Comparison of ENCODE assay signal across 9 cellular contexts in the genomic region with DNA sequence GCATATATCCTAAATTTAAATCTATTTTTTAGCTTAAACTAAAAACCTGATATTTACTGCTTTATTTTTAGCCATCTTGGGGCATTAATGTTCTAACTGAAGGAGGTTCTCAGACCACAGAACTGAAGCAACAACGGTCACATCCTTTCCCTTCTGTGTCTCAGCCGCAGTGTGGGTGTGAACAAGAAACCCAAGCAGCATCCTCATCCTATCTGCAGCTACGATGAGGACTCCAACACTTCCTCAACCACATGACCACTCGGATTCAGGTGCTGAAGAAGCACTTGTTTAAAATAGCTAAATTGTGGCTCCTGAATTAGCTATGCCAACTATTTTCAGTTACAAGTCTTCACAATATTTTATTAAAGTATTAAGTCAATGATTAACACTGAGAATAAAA. TPM values are rescaled to one million over a fixed set of nuclear protein-coding genes. Genes with fewer than 3 reads are reported as not detected.
DNase-seq lines count a peak whose midpoint lies in the region; ATAC-seq, FAIRE-seq and TF ChIP-seq lines count a peak whose summit lies in the region.
"Had no signal": no experiment of that assay in that cellular context is flagged by ENCODE, and none has a peak within 500 bp of the region (broad histone marks: within the 10 kb centered on the region; RNA-seq: fewer than 3 reads in every experiment).

No MANE protein-coding gene starts in this region.

- H2AFZ ChIP-seq in GM23338, result no peak overlapping the region

- TF ChIP-seq CTCF in GM23338 (conservative IDR thresholded peaks at IDR 0.05; ENCODE audit: low read depth in 2 of 2), result no peak

- H3K4me3 Mint-ChIP-seq in GM23338, result no peak overlapping the region
- H3K4me3 Mint-ChIP-seq: nephron had no signal

- peaks cover 14% of the 10 kb centered on the region for H3K27me3 ChIP-seq in GM23338 (ENCODE audit: insufficient read depth)

- peak; percentile 79 for ATAC-seq in GM21737 (IDR thresholded peaks at IDR 0.05; ENCODE audit: unreplicated experiment)
- no peak for ATAC-seq in GM23338

- H3K36me3 Mint-ChIP-seq in GM23338 (ENCODE audit: low read depth), result peaks cover 10% of the 10 kb centered on the region

- peaks cover 14% of the 10 kb centered on the region for H3K4me1 ChIP-seq in GM23338 (ENCODE audit: insufficient read depth)

- H3K27ac ChIP-seq in GM23338 (ENCODE audit: low read depth), result no peak overlapping the region

- peaks cover 34% of the 10 kb centered on the region for H3K4me1 Mint-ChIP-seq in GM23338

- H3K4me2 ChIP-seq in GM23338, result no peak overlapping the region

- FAIRE-seq in GM12891 (lab: Jason Lieb, UNC), result peak; percentile 77

- DNase-seq in GM12891 (ENCODE audit: insufficient read length, low spot score), result peak; percentile 42
- peak; percentile 96 to 98 for DNase-seq in Kasumi-1 (lab: John Stamatoyannopoulos, UW)
- DNase-seq in activated T-helper 1 cell treated with Interleukin-2 at 50 U/mL for 16 hours (ENCODE audit: low read depth), result peak; percentile 34
- DNase-seq in stimulated activated CD8-positive, alpha-beta memory T cell treated with anti-CD3 and anti-CD28 coated beads, Interleukin-12 subunit alpha, Interleukin-12 subunit beta, amount 100 ng/mL, for 1 hour (ENCODE audit: low read depth), result peak; percentile 46
- no peak for DNase-seq in HuH-7.5 (ENCODE audit: low spot score)
- no peak for DNase-seq in C1 segment of cervical spinal cord (lab: John Stamatoyannopoulos, UW)
- DNase-seq in GM23338 (ENCODE audit: low spot score), result no peak

- H3F3A ChIP-seq in GM23338 (replicated peaks; ENCODE audit: low read depth), result peaks cover 5% of the 10 kb centered on the region; the same call in 1 of the 2 replicates

- H3K4me3 ChIP-seq in GM23338, result no peak overlapping the region

- no peaks in the 10 kb centered on the region for H3K36me3 ChIP-seq in GM23338 (ENCODE audit: insufficient read depth)

- H3K79me2 ChIP-seq in GM23338 (replicated peaks; ENCODE audit: insufficient read depth), result peaks cover 89% of the 10 kb centered on the region

- no peaks in the 10 kb centered on the region; the same call in 2 of the 3 replicates for H3K9me3 Mint-ChIP-seq in GM23338
- H3K9me3 Mint-ChIP-seq: nephron had no signal

- H4K20me1 ChIP-seq in GM23338 (replicated peaks; ENCODE audit: insufficient read depth), result peaks cover 28% of the 10 kb centered on the region

- H3K27me3 Mint-ChIP-seq in GM23338 (ENCODE audit: insufficient read depth, low read depth, poor library complexity), result peaks cover 9% of the 10 kb centered on the region

- peak; percentile 47; the same call in 1 of the 2 replicates for TF ChIP-seq POLR2A in GM12891 (IDR thresholded peaks at IDR 0.05; ENCODE audit: low read depth, low read length)

- H3K27ac Mint-ChIP-seq in GM23338, result no peak overlapping the region
- H3K27ac Mint-ChIP-seq: nephron had no signal

- no peaks in the 10 kb centered on the region for H3K9me2 ChIP-seq in GM23338 (ENCODE audit: insufficient read depth)

TF ChIP-seq in GM12891, 5 proteins besides CTCF, POLR2A, EP300 and RAD21:
- TF ChIP-seq SPI1 (IDR thresholded peaks at IDR 0.05; ENCODE audit: low read depth, low read length) (peak; percentile 48), TAF1 (IDR thresholded peaks at IDR 0.05; ENCODE audit: low read depth, low read length) (no peak), POU2F2 (IDR thresholded peaks at IDR 0.05; ENCODE audit: low read depth, low read length) (no peak), POLR2AphosphoS5 (IDR thresholded peaks at IDR 0.05; ENCODE audit: low read depth, low read length) (0 out of 2 replicates have a peak, but pooled peaks have one; percentile 27)

TF ChIP-seq in GM23338, 12 proteins besides CTCF, POLR2A, EP300 and RAD21 (continues in another document):
- TF ChIP-seq ETS1 (IDR thresholded peaks at IDR 0.05) (no peak), REST (IDR thresholded peaks at IDR 0.05; ENCODE audit: unreplicated experiment) (no peak)

RNA-seq across cellular contexts. Expression of gene ESYT2, which starts 5.3 kb away (rescaled TPM):
- 15.4 TPM for polyA plus RNA-seq in GM12891 (2012; ENCODE audit: low read depth, missing spikeins)
- 50.3 and 52.7 TPM in 2 replicates for total RNA-seq in GM23338 (2014; rRNA removed; shearing (Covaris generic))
- polyA plus RNA-seq in GM23338 (2016; fragmentation: Nextera tagmentation; extraction: Ambion mirVana), result 9.6 TPM in 2 replicates

RNA-seq across cellular contexts. Expression of gene DYNC2I1, which starts 32.3 kb away (rescaled TPM):
- 7.6 TPM for polyA plus RNA-seq in GM12891 (2012; ENCODE audit: low read depth, missing spikeins)
- total RNA-seq in GM23338 (2014; rRNA removed; shearing (Covaris generic)), result 8.3 and 9.0 TPM in 2 replicates
- 54.4 and 60.9 TPM in 2 replicates for polyA plus RNA-seq in GM23338 (2016; fragmentation: Nextera tagmentation; extraction: Ambion mirVana)

Comparison
In these comparisons a context has a peak if more than half of its experiments do, and no peak if none do; other contexts are left out.
1. DNase-seq: peak in GM12891 (single experiment), Kasumi-1 (2 of 2), activated T-helper 1 cell treated with Interleukin-2 at 50 U/mL for 16 hours (single experiment) and stimulated activated CD8-positive, alpha-beta memory T cell treated with anti-CD3 and anti-CD28 coated beads, Interleukin-12 subunit alpha, Interleukin-12 subunit beta, amount 100 ng/mL, for 1 hour (single experiment); none in HuH-7.5 (single experiment), C1 segment of cervical spinal cord (0 of 14) and GM23338 (single experiment).